In the genomic region with DNA sequence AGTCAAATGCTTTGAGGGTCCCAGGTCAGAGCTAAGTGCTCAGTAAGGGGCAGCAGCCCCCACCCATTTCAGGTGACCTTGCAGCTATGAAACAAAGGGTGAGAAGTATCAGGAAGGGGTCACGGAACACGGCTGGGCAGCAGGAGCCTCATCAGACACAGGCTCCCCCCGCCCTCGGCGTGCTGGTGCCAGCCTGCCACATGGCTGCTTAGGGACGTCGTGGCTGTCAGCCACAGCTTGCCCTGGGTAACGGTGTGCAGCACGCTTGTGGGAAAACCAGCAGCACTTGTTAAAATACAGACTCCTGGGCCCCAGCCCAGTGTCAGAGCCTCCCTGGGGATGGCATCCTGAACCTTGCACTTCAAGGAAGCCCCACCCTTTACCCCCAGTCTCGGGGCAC, we compare ENCODE assay signal across 28 cellular contexts.
"Had no signal": no experiment of that assay in that cellular context is flagged by ENCODE, and none has a peak within 500 bp of the region (broad histone marks: within the 10 kb centered on the region; RNA-seq: fewer than 3 reads in every experiment).

No MANE protein-coding gene starts in this region.

- H3K4me2 ChIP-seq: hepatocyte had no signal

- H3K36me3 Mint-ChIP-seq: activated CD8-positive, alpha-beta memory T cell treated with anti-CD3 and anti-CD28 coated beads, Interleukin-2, amount 10 ng/mL, durations not matched to agents 7 days and 5 days; activated naive CD4-positive, alpha-beta T cell treated with anti-CD3 and anti-CD28 coated beads, Interleukin-2, amount 50 U/mL, for 24 hours; type B pancreatic cell had no signal

- H3K9me3 ChIP-seq: breast epithelium, gastroesophageal sphincter, neutrophil, pancreas, prostate gland, testis, vagina had no signal

- H3K27me3 Mint-ChIP-seq: activated naive CD4-positive, alpha-beta T cell treated with anti-CD3 and anti-CD28 coated beads, Interleukin-2, amount 50 U/mL, for 24 hours; type B pancreatic cell had no signal

- H3K9me3 Mint-ChIP-seq: activated B cell treated with CpG ODN at 0.5 μM for 24 hours; activated naive CD4-positive, alpha-beta T cell treated with anti-CD3 and anti-CD28 coated beads, Interleukin-2, amount 50 U/mL, for 24 hours; activated T-helper 17 cell treated with anti-CD3 and anti-CD28 coated beads, Interleukin-2, amount 50 U/mL, for 72 hours; nephron; T-cell; T-helper 2 cell treated with Interferon-gamma antibody and Interleukin-4, amounts not matched to agents 5 μg/mL and 100 μg/mL, for 36 hours; type B pancreatic cell had no signal

- H3K27ac Mint-ChIP-seq: activated B cell treated with CpG ODN at 0.5 μM for 24 hours; activated CD8-positive, alpha-beta memory T cell treated with anti-CD3 and anti-CD28 coated beads, Interleukin-2, amount 10 ng/mL, durations not matched to agents 7 days and 5 days; activated naive CD4-positive, alpha-beta T cell treated with anti-CD3 and anti-CD28 coated beads, Interleukin-2, amount 50 U/mL, for 24 hours; activated T-helper 17 cell treated with anti-CD3 and anti-CD28 coated beads, Interleukin-2, amount 50 U/mL, for 72 hours; nephron; T-cell; T-helper 2 cell treated with Interferon-gamma antibody and Interleukin-4, amounts not matched to agents 5 μg/mL and 100 μg/mL, for 36 hours; type B pancreatic cell had no signal

- H3K27me3 ChIP-seq: breast epithelium, gastroesophageal sphincter, hepatocyte, neutrophil, pancreas, testis, vagina had no signal

- H3K4me3 ChIP-seq: breast epithelium, gastroesophageal sphincter, hepatocyte, pancreas, prostate gland, testis, vagina had no signal

- H3K36me3 ChIP-seq: breast epithelium, gastroesophageal sphincter, neutrophil, pancreas, prostate gland, vagina had no signal

- H3K4me3 Mint-ChIP-seq: activated B cell treated with CpG ODN at 0.5 μM for 24 hours; activated CD8-positive, alpha-beta memory T cell treated with anti-CD3 and anti-CD28 coated beads, Interleukin-2, amount 10 ng/mL, durations not matched to agents 7 days and 5 days; activated naive CD4-positive, alpha-beta T cell treated with anti-CD3 and anti-CD28 coated beads, Interleukin-2, amount 50 U/mL, for 24 hours; activated T-helper 17 cell treated with anti-CD3 and anti-CD28 coated beads, Interleukin-2, amount 50 U/mL, for 72 hours; nephron; T-cell; T-helper 2 cell treated with Interferon-gamma antibody and Interleukin-4, amounts not matched to agents 5 μg/mL and 100 μg/mL, for 36 hours; type B pancreatic cell had no signal

- H3K4me1 ChIP-seq: breast epithelium, gastroesophageal sphincter, prostate gland, testis had no signal

- H3K27ac ChIP-seq: breast epithelium, gastroesophageal sphincter, hepatocyte, neutrophil, pancreas, prostate gland, testis, vagina had no signal

- DNase-seq: activated B cell treated with CpG ODN at 0.5 μM for 24 hours; activated CD4-positive, alpha-beta T cell treated with anti-CD3 and anti-CD28 coated beads, Interleukin-2, amount 50 U/mL, for 4 hours; activated CD8-positive, alpha-beta memory T cell treated with anti-CD3 and anti-CD28 coated beads, Interleukin-2, amount 10 ng/mL, durations not matched to agents 7 days and 5 days; activated gamma-delta T cell treated with Interleukin-2 at 50 U/mL for 16 hours; activated T-cell treated with anti-CD3 and anti-CD28 coated beads for 4 hours; central memory CD4-positive, alpha-beta T cell; islet precursor cell; left cardiac atrium; mammary epithelial cell; retina; small intestine; stimulated activated CD4-positive, alpha-beta T cell treated with anti-CD3 and anti-CD28 coated beads, Interleukin-4, amount 100 ng/mL, for 4 hours; stimulated activated naive CD4-positive, alpha-beta T cell; T-cell; testis had no signal

- ATAC-seq: activated CD8-positive, alpha-beta memory T cell treated with anti-CD3 and anti-CD28 coated beads, Interleukin-2, amount 10 ng/mL, durations not matched to agents 7 days and 5 days; activated T-helper 17 cell treated with anti-CD3 and anti-CD28 coated beads, Interleukin-2, amount 50 U/mL, for 72 hours; gastroesophageal sphincter; left cardiac atrium; pancreas; sciatic nerve; T-cell had no signal
